ENCODE assay signal across 1 cellular context in the genomic region with DNA sequence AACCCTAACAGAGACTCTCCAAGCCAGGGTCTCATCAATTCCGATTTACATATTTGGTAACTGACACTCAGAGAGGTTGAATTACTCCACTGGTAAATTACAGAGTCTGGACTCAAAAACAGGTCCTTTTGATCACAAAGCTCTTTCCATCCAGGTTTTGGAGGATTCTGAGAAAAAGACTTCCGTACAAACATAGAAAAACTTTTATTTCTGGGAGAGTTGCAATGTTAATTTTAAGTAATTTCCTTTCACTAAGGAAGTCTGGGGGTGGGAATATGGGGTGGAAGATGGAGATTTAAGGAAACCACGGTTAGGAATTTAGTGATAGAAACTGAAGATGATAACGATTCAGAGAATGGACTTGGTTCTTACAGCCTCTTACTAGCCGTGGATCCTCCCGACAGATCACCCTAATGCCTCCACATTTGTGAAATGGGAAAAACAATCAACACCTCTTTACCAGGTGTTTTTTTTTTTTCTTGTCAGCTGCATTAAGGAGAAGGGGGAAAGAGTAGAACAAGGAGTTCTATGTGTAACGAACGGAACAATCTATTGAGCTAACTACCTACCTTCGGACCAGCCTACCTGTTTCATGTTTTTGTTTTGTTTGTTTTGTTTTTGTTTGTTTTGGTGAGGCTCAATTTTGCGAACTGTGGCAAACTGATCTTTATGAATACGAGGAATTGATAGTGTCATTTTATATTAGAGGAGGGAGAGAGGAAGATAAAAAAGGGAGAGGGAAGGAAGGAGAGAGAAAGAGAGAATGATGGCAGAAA.
TF ChIP-seq lines count a peak whose summit lies in the region.

No MANE protein-coding gene starts in this region.

TF ChIP-seq in SK-N-SH, 30 proteins besides CTCF, POLR2A, EP300 and RAD21 (continued from another document):
- TF ChIP-seq SMC3 (IDR thresholded peaks at IDR 0.05; ENCODE audit: low read depth, low read length) (no peak), POLR2AphosphoS5 (IDR thresholded peaks at IDR 0.05; ENCODE audit: low read depth, low read length) (no peak), TCF12 (IDR thresholded peaks at IDR 0.05) (no peak), JUND (IDR thresholded peaks at IDR 0.05) (no peak), GABPA (IDR thresholded peaks at IDR 0.05; ENCODE audit: low read depth) (no peak), EZH2phosphoT487 (IDR thresholded peaks at IDR 0.05; ENCODE audit: borderline replicate concordance, low read depth) (no peak), FOXM1 (IDR thresholded peaks at IDR 0.05; ENCODE audit: low read depth) (no peak), FOXJ3 (CRISPR knock-in tag; IDR thresholded peaks at IDR 0.05) (no peak), TAF1 (IDR thresholded peaks at IDR 0.05; ENCODE audit: borderline replicate concordance, low read depth, low read length) (no peak), RFX5 (IDR thresholded peaks at IDR 0.05; ENCODE audit: low read length) (no peak)
- TF ChIP-seq, protein P1, sequence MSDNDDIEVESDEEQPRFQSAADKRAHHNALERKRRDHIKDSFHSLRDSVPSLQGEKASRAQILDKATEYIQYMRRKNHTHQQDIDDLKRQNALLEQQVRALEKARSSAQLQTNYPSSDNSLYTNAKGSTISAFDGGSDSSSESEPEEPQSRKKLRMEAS (IDR thresholded peaks at IDR 0.05; ENCODE audit: low read depth) = no peak
- TF ChIP-seq, protein P2, sequence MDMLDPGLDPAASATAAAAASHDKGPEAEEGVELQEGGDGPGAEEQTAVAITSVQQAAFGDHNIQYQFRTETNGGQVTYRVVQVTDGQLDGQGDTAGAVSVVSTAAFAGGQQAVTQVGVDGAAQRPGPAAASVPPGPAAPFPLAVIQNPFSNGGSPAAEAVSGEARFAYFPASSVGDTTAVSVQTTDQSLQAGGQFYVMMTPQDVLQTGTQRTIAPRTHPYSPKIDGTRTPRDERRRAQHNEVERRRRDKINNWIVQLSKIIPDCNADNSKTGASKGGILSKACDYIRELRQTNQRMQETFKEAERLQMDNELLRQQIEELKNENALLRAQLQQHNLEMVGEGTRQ (IDR thresholded peaks at IDR 0.05; ENCODE audit: borderline replicate concordance, low read depth, low read length) = no peak
